13 cellular contexts compared by ENCODE assay signal in genomic region chr14:47676301-47676617, GRCh38. TPM values are rescaled to one million over a fixed set of nuclear protein-coding genes. Genes with fewer than 3 reads are reported as not detected.
DNase-seq lines count a peak whose midpoint lies in the region; TF ChIP-seq lines count a peak whose summit lies in the region.
"Had no signal": no experiment of that assay in that cellular context is flagged by ENCODE, and none has a peak within 500 bp of the region (broad histone marks: within the 10 kb centered on the region; RNA-seq: fewer than 3 reads in every experiment).

No MANE protein-coding gene starts in this region.

- 0% methylated on average over 11 to 16 of the region's 16 CpGs for WGBS in testis, 2 donors

- peak overlapping the region; percentile 43 to 58 for H3K4me3 ChIP-seq in testis

- no peak for TF ChIP-seq POLR2A in testis (IDR thresholded peaks at IDR 0.05)

- intact Hi-C loops in testis (cut with DNase I; ENCODE audit: low total_unique reads), result no loop called here

- H3K4me1 ChIP-seq in testis, result peaks cover 14% of the 10 kb centered on the region
- H3K4me1 ChIP-seq: upper lobe of right lung had no signal

- peaks cover 52% of the 10 kb centered on the region for H3K27me3 Mint-ChIP-seq in activated naive CD4-positive, alpha-beta T cell treated with anti-CD3 and anti-CD28 coated beads, Interleukin-2, amount 10 ng/mL, durations not matched to agents 7 days and 5 days

- H3K27me3 ChIP-seq in testis, result no peaks in the 10 kb centered on the region

- TF ChIP-seq CTCF in testis (IDR thresholded peaks at IDR 0.05), result no peak
- no peak for TF ChIP-seq CTCF in GM13976 (IDR thresholded peaks at IDR 0.05; ENCODE audit: borderline replicate concordance, control extremely low read depth, extremely low read depth, insufficient read depth, missing control alignments)
- TF ChIP-seq CTCF in GM10266 (IDR thresholded peaks at IDR 0.05; ENCODE audit: control insufficient read depth, insufficient read depth, low read depth, missing control alignments), result no peak

- no peak for DNase-seq in activated naive CD4-positive, alpha-beta T cell treated with anti-CD3 and anti-CD28 coated beads, Interleukin-2, amount 10 ng/mL, durations not matched to agents 7 days and 5 days
- DNase-seq in activated naive CD4-positive, alpha-beta T cell treated with anti-CD3 and anti-CD28 coated beads, Interleukin-2, amount 50 U/mL, for 16 hours, result no peak
- DNase-seq in kidney glomerular epithelial cell (lab: John Stamatoyannopoulos, UW) (peak; percentile 36), testis (no peak), 8988T (no peak), GM13976 (ENCODE audit: low spot score) (no peak), GM10266 (ENCODE audit: extremely low spot score) (no peak)
- DNase-seq: effector memory CD8-positive, alpha-beta T cell; right cardiac atrium had no signal

- H3K27ac Mint-ChIP-seq in activated naive CD4-positive, alpha-beta T cell treated with anti-CD3 and anti-CD28 coated beads, Interleukin-2, amount 10 ng/mL, durations not matched to agents 7 days and 5 days, result peak overlapping the region; percentile 47
- H3K27ac Mint-ChIP-seq: activated naive CD8-positive, alpha-beta T cell treated with anti-CD3 and anti-CD28 coated beads for 36 hours; effector memory CD8-positive, alpha-beta T cell had no signal

- H3K9me3 ChIP-seq in testis, result no peaks in the 10 kb centered on the region
- H3K9me3 ChIP-seq: upper lobe of right lung had no signal

- no peaks in the 10 kb centered on the region for H3K9me3 Mint-ChIP-seq in activated naive CD4-positive, alpha-beta T cell treated with anti-CD3 and anti-CD28 coated beads, Interleukin-2, amount 10 ng/mL, durations not matched to agents 7 days and 5 days
- H3K9me3 Mint-ChIP-seq: activated naive CD8-positive, alpha-beta T cell treated with anti-CD3 and anti-CD28 coated beads for 36 hours had no signal

- no peaks in the 10 kb centered on the region for H3K36me3 ChIP-seq in testis (ENCODE audit: low read depth, missing control alignments)
- H3K36me3 ChIP-seq: upper lobe of right lung had no signal

- H3K4me1 Mint-ChIP-seq in activated naive CD4-positive, alpha-beta T cell treated with anti-CD3 and anti-CD28 coated beads, Interleukin-2, amount 10 ng/mL, durations not matched to agents 7 days and 5 days, result peaks cover 5% of the 10 kb centered on the region

- H3K4me3 Mint-ChIP-seq in activated naive CD4-positive, alpha-beta T cell treated with anti-CD3 and anti-CD28 coated beads, Interleukin-2, amount 10 ng/mL, durations not matched to agents 7 days and 5 days, result peak overlapping the region; percentile 24

- H3K36me3 Mint-ChIP-seq in activated naive CD4-positive, alpha-beta T cell treated with anti-CD3 and anti-CD28 coated beads, Interleukin-2, amount 10 ng/mL, durations not matched to agents 7 days and 5 days, result no peaks in the 10 kb centered on the region
- H3K36me3 Mint-ChIP-seq: activated naive CD8-positive, alpha-beta T cell treated with anti-CD3 and anti-CD28 coated beads for 36 hours had no signal

- in situ Hi-C loops in GM13976 (cut with MboI; ENCODE audit: low sequenced_read_pairs, unreplicated experiment), result no loop called here

- peak overlapping the region; percentile 82 for H3K27ac ChIP-seq in angular gyrus (ENCODE audit: low read depth, low read length)
- no peak overlapping the region for H3K27ac ChIP-seq in testis
- H3K27ac ChIP-seq: upper lobe of right lung had no signal

- CTCF ChIA-PET in activated naive CD4-positive, alpha-beta T cell treated with anti-CD3 and anti-CD28 coated beads, Interleukin-2, amount 10 ng/mL, durations not matched to agents 7 days and 5 days (lab: Charles Lee), result no interaction called here

RNA-seq across cellular contexts. Expression of gene MDGA2, which starts 0.9 kb away (rescaled TPM):
- 1 to 10 TPM; 3.9 to 8.4 TPM for total RNA-seq in testis
- polyA plus RNA-seq in testis (ENCODE audit: insufficient read depth, low read depth, low replicate concordance), result 11.6 TPM
- total RNA-seq: activated naive CD8-positive, alpha-beta T cell treated with anti-CD3 and anti-CD28 coated beads for 36 hours; mononuclear cell; upper lobe of right lung had no signal
- polyA plus RNA-seq: right cardiac atrium had no signal
